1 cellular context compared by ENCODE assay signal in the genomic region with DNA sequence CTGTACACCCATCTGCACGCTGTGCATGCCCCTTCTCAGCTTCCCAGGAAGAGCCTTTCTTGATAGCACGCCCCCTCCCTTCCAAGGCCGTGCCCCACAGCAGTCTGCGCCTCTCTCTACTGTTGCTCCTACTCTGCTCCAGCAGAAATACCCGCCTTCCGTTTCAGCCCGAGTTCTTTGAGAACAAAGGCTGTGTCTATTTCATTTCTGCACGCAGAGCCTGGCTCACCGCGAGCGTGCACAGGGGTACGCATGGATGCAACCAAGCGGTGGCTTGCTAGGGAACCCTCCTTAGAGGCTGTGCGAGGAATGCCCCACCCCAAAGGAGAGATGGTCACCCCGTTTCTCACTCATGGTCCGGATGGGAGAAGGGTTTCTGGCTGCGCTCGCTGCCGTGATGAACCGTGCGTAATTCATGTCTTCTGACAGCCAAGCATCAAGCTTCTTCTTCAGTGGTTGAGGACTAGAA.
TF ChIP-seq lines count a peak whose summit lies in the region.

No MANE protein-coding gene starts in this region.

TF ChIP-seq in GM12878, 131 proteins besides CTCF, POLR2A, EP300 and RAD21 (continued from another document):
- TF ChIP-seq, protein P1, sequence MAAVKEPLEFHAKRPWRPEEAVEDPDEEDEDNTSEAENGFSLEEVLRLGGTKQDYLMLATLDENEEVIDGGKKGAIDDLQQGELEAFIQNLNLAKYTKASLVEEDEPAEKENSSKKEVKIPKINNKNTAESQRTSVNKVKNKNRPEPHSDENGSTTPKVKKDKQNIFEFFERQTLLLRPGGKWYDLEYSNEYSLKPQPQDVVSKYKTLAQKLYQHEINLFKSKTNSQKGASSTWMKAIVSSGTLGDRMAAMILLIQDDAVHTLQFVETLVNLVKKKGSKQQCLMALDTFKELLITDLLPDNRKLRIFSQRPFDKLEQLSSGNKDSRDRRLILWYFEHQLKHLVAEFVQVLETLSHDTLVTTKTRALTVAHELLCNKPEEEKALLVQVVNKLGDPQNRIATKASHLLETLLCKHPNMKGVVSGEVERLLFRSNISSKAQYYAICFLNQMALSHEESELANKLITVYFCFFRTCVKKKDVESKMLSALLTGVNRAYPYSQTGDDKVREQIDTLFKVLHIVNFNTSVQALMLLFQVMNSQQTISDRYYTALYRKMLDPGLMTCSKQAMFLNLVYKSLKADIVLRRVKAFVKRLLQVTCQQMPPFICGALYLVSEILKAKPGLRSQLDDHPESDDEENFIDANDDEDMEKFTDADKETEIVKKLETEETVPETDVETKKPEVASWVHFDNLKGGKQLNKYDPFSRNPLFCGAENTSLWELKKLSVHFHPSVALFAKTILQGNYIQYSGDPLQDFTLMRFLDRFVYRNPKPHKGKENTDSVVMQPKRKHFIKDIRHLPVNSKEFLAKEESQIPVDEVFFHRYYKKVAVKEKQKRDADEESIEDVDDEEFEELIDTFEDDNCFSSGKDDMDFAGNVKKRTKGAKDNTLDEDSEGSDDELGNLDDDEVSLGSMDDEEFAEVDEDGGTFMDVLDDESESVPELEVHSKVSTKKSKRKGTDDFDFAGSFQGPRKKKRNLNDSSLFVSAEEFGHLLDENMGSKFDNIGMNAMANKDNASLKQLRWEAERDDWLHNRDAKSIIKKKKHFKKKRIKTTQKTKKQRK (IDR thresholded peaks at IDR 0.05; ENCODE audit: low read depth, low read length) = no peak
